Comparison of ENCODE assay signal across 29 cellular contexts in the genomic region with DNA sequence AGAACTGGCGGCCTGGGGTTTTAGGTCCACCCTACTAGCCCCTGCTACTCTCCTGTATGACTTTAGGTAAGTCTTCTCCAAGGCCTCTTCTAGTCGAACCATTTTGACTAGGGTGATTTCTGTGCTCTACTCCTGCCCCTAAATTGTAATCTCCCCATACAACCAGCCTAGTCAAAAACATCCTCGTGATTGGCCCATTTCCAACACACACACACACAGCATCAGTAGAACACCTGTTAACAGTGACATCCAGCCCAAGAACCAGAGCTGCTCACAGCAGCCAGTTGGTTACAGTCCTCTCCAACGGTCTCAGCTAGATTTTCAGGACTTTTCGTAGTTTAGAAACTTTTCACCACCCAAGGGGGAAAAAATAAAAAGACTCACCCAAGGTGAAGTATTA.
"Had no signal": no experiment of that assay in that cellular context is flagged by ENCODE, and none has a peak within 500 bp of the region (broad histone marks: within the 10 kb centered on the region; RNA-seq: fewer than 3 reads in every experiment).

No MANE protein-coding gene starts in this region.

- FAIRE-seq: keratinocyte had no signal

- DNase-seq: activated CD4-positive, alpha-beta memory T cell treated with anti-CD3 and anti-CD28 coated beads for 36 hours; activated CD4-positive, alpha-beta T cell treated with anti-CD3 and anti-CD28 coated beads, Interleukin-2, amount 10 ng/mL, durations not matched to agents 24 days and 14 days; activated CD4-positive, CD25-positive, alpha-beta regulatory T cell treated with anti-CD3 and anti-CD28 coated beads, Interleukin-2, amount 50 U/mL, for 72 hours; activated CD8-positive, alpha-beta memory T cell treated with anti-CD3 and anti-CD28 coated beads, Interleukin-2, amount 50 U/mL, for 48 hours; activated gamma-delta T cell treated with Interleukin-2 at 50 U/mL for 16 hours; activated naive CD4-positive, alpha-beta T cell treated with anti-CD3 and anti-CD28 coated beads, Interleukin-2, amount 50 U/mL, for 16 hours; activated T-cell treated with anti-CD3 and anti-CD28 coated beads, Interleukin-2, amount 50 U/mL, for 24 hours; amniotic stem cell; caudate nucleus; cortex of kidney; effector memory CD8-positive, alpha-beta T cell; gastrocnemius medialis; glutamatergic neuron; left cardiac atrium; left ventricle myocardium superior; mammary epithelial cell; naive thymus-derived CD4-positive, alpha-beta T cell; ovary; right lobe of liver; stimulated activated CD4-positive, alpha-beta T cell treated with anti-CD3 and anti-CD28 coated beads, Interleukin-1b, Interleukin-23, amount 100 ng/mL, for 48 hours; stimulated activated CD4-positive, alpha-beta T cell treated with anti-CD3 and anti-CD28 coated beads, Interleukin-4, amount 100 ng/mL, for 4 hours; stimulated activated CD8-positive, alpha-beta memory T cell treated with anti-CD3 and anti-CD28 coated beads, Interleukin-4, amount 100 ng/mL, for 48 hours; stimulated activated naive B cell treated with anti-CD40 and anti-IgM and Interleukin-4, amounts not matched to agents 10 μg/mL and 1 μg/mL and 100 μg/mL, for 72 hours; stomach; T-helper 9 cell; thyroid gland; WERI-Rb-1 had no signal

- ATAC-seq: activated T-helper 17 cell treated with anti-CD3 and anti-CD28 coated beads, Interleukin-2, amount 50 U/mL, for 72 hours; effector memory CD8-positive, alpha-beta T cell; gastrocnemius medialis; left cardiac atrium; left ventricle myocardium superior; naive thymus-derived CD4-positive, alpha-beta T cell; right lobe of liver; stimulated activated naive B cell treated with anti-CD40 and anti-IgM and Interleukin-4, amounts not matched to agents 10 μg/mL and 1 μg/mL and 100 μg/mL, for 72 hours had no signal
